In genomic region chr4:161991811-161992210, GRCh38 we compare ENCODE assay signal across 17 cellular contexts.
"Had no signal": no experiment of that assay in that cellular context is flagged by ENCODE, and none has a peak within 500 bp of the region (broad histone marks: within the 10 kb centered on the region; RNA-seq: fewer than 3 reads in every experiment).

No MANE protein-coding gene starts in this region.

- H3K27me3 ChIP-seq: esophagus squamous epithelium, foreskin keratinocyte, hepatocyte, spleen, tibial artery, upper lobe of left lung, uterus had no signal

- H3K27ac ChIP-seq: esophagus squamous epithelium, foreskin keratinocyte, hepatocyte, parathyroid adenoma, psoas muscle, spleen, tibial artery, upper lobe of left lung, uterus had no signal

- DNase-seq: effector memory CD8-positive, alpha-beta T cell; esophagus squamous epithelium; foreskin keratinocyte; head of caudate nucleus; islet precursor cell; natural killer cell; occipital lobe; psoas muscle; stimulated activated CD4-positive, alpha-beta T cell treated with anti-CD3 and anti-CD28 coated beads, Interleukin-15, amount 100 ng/mL, for 24 hours; stimulated activated CD4-positive, alpha-beta T cell treated with anti-CD3 and anti-CD28 coated beads, Interleukin-1b, Interleukin-23, amount 100 ng/mL, for 48 hours; stimulated activated CD4-positive, alpha-beta T cell treated with anti-CD3 and anti-CD28 coated beads, Interleukin-4, amount 100 ng/mL, for 24 hours; tibial artery; upper lobe of left lung; uterus had no signal

- H2AFZ ChIP-seq: hepatocyte, parathyroid adenoma had no signal

- H3K9ac ChIP-seq: parathyroid adenoma had no signal

- H3K4me2 ChIP-seq: hepatocyte had no signal

- H3K79me2 ChIP-seq: hepatocyte, parathyroid adenoma had no signal

- H3K4me1 ChIP-seq: esophagus squamous epithelium, parathyroid adenoma, psoas muscle, spleen, tibial artery, upper lobe of left lung, uterus had no signal

- H3K9me3 ChIP-seq: esophagus squamous epithelium, psoas muscle, tibial artery, upper lobe of left lung, uterus had no signal

- H3K36me3 ChIP-seq: esophagus squamous epithelium, spleen, tibial artery, upper lobe of left lung, uterus had no signal

- H3K4me3 ChIP-seq: esophagus squamous epithelium, hepatocyte, psoas muscle, spleen, tibial artery, upper lobe of left lung, uterus had no signal
